Comparison of ENCODE assay signal across 14 cellular contexts in genomic region chr16:74568961-74569631, GRCh38. TPM values are rescaled to one million over a fixed set of nuclear protein-coding genes. Genes with fewer than 3 reads are reported as not detected.
DNase-seq lines count a peak whose midpoint lies in the region; ATAC-seq and TF ChIP-seq lines count a peak whose summit lies in the region.
"Had no signal": no experiment of that assay in that cellular context is flagged by ENCODE, and none has a peak within 500 bp of the region (broad histone marks: within the 10 kb centered on the region; RNA-seq: fewer than 3 reads in every experiment).

No MANE protein-coding gene starts in this region.

- peaks cover 92% of the 10 kb centered on the region for H3K79me2 ChIP-seq in smooth muscle cell (ENCODE audit: low read depth)

- H3K4me1 Mint-ChIP-seq in activated CD8-positive, alpha-beta T cell treated with anti-CD3 and anti-CD28 coated beads for 36 hours (ENCODE audit: low read depth): peaks cover 72% of the 10 kb centered on the region
- H3K4me1 Mint-ChIP-seq in activated CD8-positive, alpha-beta T cell treated with anti-CD3 and anti-CD28 coated beads, Interleukin-2, amount 10 ng/mL, durations not matched to agents 7 days and 5 days (ENCODE audit: low read depth): peaks cover 41% of the 10 kb centered on the region

- peak; percentile 37 for ATAC-seq in activated CD8-positive, alpha-beta T cell treated with anti-CD3 and anti-CD28 coated beads for 36 hours
- ATAC-seq in activated CD8-positive, alpha-beta T cell treated with anti-CD3 and anti-CD28 coated beads, Interleukin-2, amount 10 ng/mL, durations not matched to agents 7 days and 5 days: no peak
- ATAC-seq in esophagus mucosa (peak; percentile 61), HG02885 (IDR thresholded peaks at IDR 0.05; ENCODE audit: poor library complexity, unreplicated experiment) (no peak)
- ATAC-seq: activated CD8-positive, alpha-beta memory T cell treated with anti-CD3 and anti-CD28 coated beads, Interleukin-2, amount 10 ng/mL, durations not matched to agents 7 days and 5 days had no signal

- CTCF ChIA-PET in activated CD8-positive, alpha-beta T cell treated with anti-CD3 and anti-CD28 coated beads for 36 hours (lab: Charles Lee): interaction anchor here (0.7 to 1.0 kb wide), 3 partner anchors 9 to 92 kb away, joined by 3 to 5 read pairs (median 3); no protein-coding TSS in a partner anchor
- CTCF ChIA-PET in activated CD8-positive, alpha-beta T cell treated with anti-CD3 and anti-CD28 coated beads, Interleukin-2, amount 10 ng/mL, durations not matched to agents 7 days and 5 days (lab: Charles Lee): interaction anchor here (1.6 kb wide), 2 partner anchors 9 to 31 kb away, joined by 4 read pairs; no protein-coding TSS in a partner anchor

- H3K27me3 ChIP-seq in smooth muscle cell (ENCODE audit: low read depth): no peaks in the 10 kb centered on the region

- no peak overlapping the region for H2AFZ ChIP-seq in smooth muscle cell (ENCODE audit: low read depth)

- no peak overlapping the region for H3K4me3 ChIP-seq in smooth muscle cell
- H3K4me3 ChIP-seq: thoracic aorta had no signal

- H3K36me3 Mint-ChIP-seq in activated CD8-positive, alpha-beta T cell treated with anti-CD3 and anti-CD28 coated beads for 36 hours (ENCODE audit: low read depth): peaks cover 2% of the 10 kb centered on the region
- H3K36me3 Mint-ChIP-seq in activated CD8-positive, alpha-beta T cell treated with anti-CD3 and anti-CD28 coated beads, Interleukin-2, amount 10 ng/mL, durations not matched to agents 7 days and 5 days (ENCODE audit: low read depth): peaks cover 15% of the 10 kb centered on the region

- WGBS in smooth muscle cell (ENCODE audit: low lambda C conversion rate): 76% methylated on average over 5 of the region's 5 CpGs

- no peak for TF ChIP-seq CTCF in activated CD8-positive, alpha-beta T cell treated with anti-CD3 and anti-CD28 coated beads for 36 hours (IDR thresholded peaks at IDR 0.05)
- TF ChIP-seq CTCF in smooth muscle cell (IDR thresholded peaks at IDR 0.05; ENCODE audit: borderline replicate concordance, insufficient read depth, poor library complexity, severe bottlenecking) (no peak), GM20000 (IDR thresholded peaks at IDR 0.05; ENCODE audit: extremely low read depth, missing control alignments) (no peak)

- no peak overlapping the region for H3K27ac Mint-ChIP-seq in activated CD8-positive, alpha-beta T cell treated with anti-CD3 and anti-CD28 coated beads for 36 hours
- no peak overlapping the region for H3K27ac Mint-ChIP-seq in activated CD8-positive, alpha-beta T cell treated with anti-CD3 and anti-CD28 coated beads, Interleukin-2, amount 10 ng/mL, durations not matched to agents 7 days and 5 days
- H3K27ac Mint-ChIP-seq: activated CD8-positive, alpha-beta memory T cell treated with anti-CD3 and anti-CD28 coated beads, Interleukin-2, amount 10 ng/mL, durations not matched to agents 7 days and 5 days; activated naive CD4-positive, alpha-beta T cell treated with anti-CD3 and anti-CD28 coated beads, Interleukin-2, amount 50 U/mL, for 72 hours had no signal

- H3K27ac ChIP-seq in smooth muscle cell (ENCODE audit: low read depth): peak overlapping the region; percentile 0
- H3K27ac ChIP-seq: thoracic aorta had no signal

- H3K27me3 Mint-ChIP-seq in activated CD8-positive, alpha-beta T cell treated with anti-CD3 and anti-CD28 coated beads for 36 hours: no peaks in the 10 kb centered on the region
- no peaks in the 10 kb centered on the region for H3K27me3 Mint-ChIP-seq in activated CD8-positive, alpha-beta T cell treated with anti-CD3 and anti-CD28 coated beads, Interleukin-2, amount 10 ng/mL, durations not matched to agents 7 days and 5 days (ENCODE audit: low read depth)
- H3K27me3 Mint-ChIP-seq: activated CD8-positive, alpha-beta memory T cell treated with anti-CD3 and anti-CD28 coated beads, Interleukin-2, amount 10 ng/mL, durations not matched to agents 7 days and 5 days had no signal

- H3K36me3 ChIP-seq in smooth muscle cell (ENCODE audit: low read depth): no peaks in the 10 kb centered on the region
- H3K36me3 ChIP-seq: thoracic aorta had no signal

- no peak for DNase-seq in activated CD8-positive, alpha-beta T cell treated with anti-CD3 and anti-CD28 coated beads for 36 hours
- no peak for DNase-seq in activated CD8-positive, alpha-beta T cell treated with anti-CD3 and anti-CD28 coated beads, Interleukin-2, amount 10 ng/mL, durations not matched to agents 7 days and 5 days
- DNase-seq in LoVo (ENCODE audit: low spot score): peak; percentile 18
- DNase-seq in smooth muscle cell (lab: John Stamatoyannopoulos, UW; ENCODE audit: unreplicated experiment): no peak
- no peak for DNase-seq in NOMO-1 treated with DMSO at 0.1 percent for 48 hours (lab: John Stamatoyannopoulos, UW; ENCODE audit: unreplicated experiment)
- no peak for DNase-seq in GM20000 (ENCODE audit: low spot score)
- DNase-seq: activated CD8-positive, alpha-beta memory T cell treated with anti-CD3 and anti-CD28 coated beads, Interleukin-2, amount 10 ng/mL, durations not matched to agents 7 days and 5 days; NCI-H1694; NCI-H69; SHP77 treated with DMSO at 0.1 percent for 48 hours had no signal

- no peak overlapping the region for H3K4me3 Mint-ChIP-seq in activated CD8-positive, alpha-beta T cell treated with anti-CD3 and anti-CD28 coated beads for 36 hours
- H3K4me3 Mint-ChIP-seq in activated CD8-positive, alpha-beta T cell treated with anti-CD3 and anti-CD28 coated beads, Interleukin-2, amount 10 ng/mL, durations not matched to agents 7 days and 5 days: no peak overlapping the region
- H3K4me3 Mint-ChIP-seq: activated CD8-positive, alpha-beta memory T cell treated with anti-CD3 and anti-CD28 coated beads, Interleukin-2, amount 10 ng/mL, durations not matched to agents 7 days and 5 days had no signal

- no peaks in the 10 kb centered on the region for H3K9me3 Mint-ChIP-seq in activated CD8-positive, alpha-beta T cell treated with anti-CD3 and anti-CD28 coated beads for 36 hours
- H3K9me3 Mint-ChIP-seq in activated CD8-positive, alpha-beta T cell treated with anti-CD3 and anti-CD28 coated beads, Interleukin-2, amount 10 ng/mL, durations not matched to agents 7 days and 5 days (ENCODE audit: insufficient read depth): no peaks in the 10 kb centered on the region
- H3K9me3 Mint-ChIP-seq: activated naive CD4-positive, alpha-beta T cell treated with anti-CD3 and anti-CD28 coated beads, Interleukin-2, amount 50 U/mL, for 72 hours had no signal

- H3K4me2 ChIP-seq in smooth muscle cell: no peak overlapping the region

- no peaks in the 10 kb centered on the region for H3K9me3 ChIP-seq in smooth muscle cell (replicated peaks; ENCODE audit: low read depth)
- H3K9me3 ChIP-seq: thoracic aorta had no signal

- peaks cover 4% of the 10 kb centered on the region for H3F3A ChIP-seq in smooth muscle cell (ENCODE audit: low read depth)

- H4K20me1 ChIP-seq in smooth muscle cell (ENCODE audit: low read depth): peaks cover 98% of the 10 kb centered on the region

- H3K4me1 ChIP-seq in smooth muscle cell (ENCODE audit: low read depth): no peaks in the 10 kb centered on the region

- no peak overlapping the region for H3K9ac ChIP-seq in smooth muscle cell (ENCODE audit: low read depth)

- intact Hi-C loops in activated CD8-positive, alpha-beta T cell treated with anti-CD3 and anti-CD28 coated beads for 36 hours (cut with micrococcal nuclease): no loop called here

- POLR2A ChIA-PET in activated CD8-positive, alpha-beta T cell treated with anti-CD3 and anti-CD28 coated beads for 36 hours (lab: Charles Lee): interaction anchor here (1.0 to 1.8 kb wide), 4 partner anchors 9 to 24 kb away, joined by 3 to 4 read pairs (median 3); no protein-coding TSS in a partner anchor
- POLR2A ChIA-PET in activated CD8-positive, alpha-beta T cell treated with anti-CD3 and anti-CD28 coated beads, Interleukin-2, amount 10 ng/mL, durations not matched to agents 7 days and 5 days (lab: Charles Lee): interaction anchor here (0.7 to 1.0 kb wide), 2 partner anchors 38 to 91 kb away, joined by 3 read pairs; partner anchors contain the start of gene GLG1

RNA-seq across cellular contexts. Expression of gene GLG1, which starts 37.8 kb away (rescaled TPM):
- total RNA-seq in activated CD8-positive, alpha-beta T cell treated with anti-CD3 and anti-CD28 coated beads for 36 hours: 10 to 100 TPM; 70.0 to 74.9 TPM
- 100 to 1,000 TPM; 110 to 112 TPM for total RNA-seq in activated CD8-positive, alpha-beta T cell treated with anti-CD3 and anti-CD28 coated beads, Interleukin-2, amount 10 ng/mL, durations not matched to agents 7 days and 5 days
- total RNA-seq in esophagus mucosa (54.6 TPM), smooth muscle cell (131 and 180 TPM in 2 replicates)
- polyA plus RNA-seq in smooth muscle cell: 138 and 140 TPM in 2 replicates

Comparison
In these comparisons a context has a peak if more than half of its experiments do, and no peak if none do; other contexts are left out.
1. ATAC-seq: peak in activated CD8-positive, alpha-beta T cell treated with anti-CD3 and anti-CD28 coated beads for 36 hours (single experiment) and esophagus mucosa (single experiment); none in activated CD8-positive, alpha-beta T cell treated with anti-CD3 and anti-CD28 coated beads, Interleukin-2, amount 10 ng/mL, durations not matched to agents 7 days and 5 days (single experiment) and HG02885 (single experiment).